9 cellular contexts compared by ENCODE assay signal in genomic region chrX:7088968-7089615, GRCh38. TPM values are rescaled to one million over a fixed set of nuclear protein-coding genes. Genes with fewer than 3 reads are reported as not detected.
A peak's percentile ranks its signal among the peaks of the same experiment; 100 is the strongest.
DNase-seq lines count a peak whose midpoint lies in the region; ATAC-seq and TF ChIP-seq lines count a peak whose summit lies in the region.
"Had no signal": no experiment of that assay in that cellular context is flagged by ENCODE, and none has a peak within 500 bp of the region (broad histone marks: within the 10 kb centered on the region; RNA-seq: fewer than 3 reads in every experiment).

No MANE protein-coding gene starts in this region.

- peak; percentile 26; the same call in 1 of the 2 replicates for TF ChIP-seq CTCF in BE2C (IDR thresholded peaks at IDR 0.05; ENCODE audit: low read depth, low read length)

- H3K9me3 Mint-ChIP-seq in activated naive CD8-positive, alpha-beta T cell treated with anti-CD3 and anti-CD28 coated beads for 36 hours: no peaks in the 10 kb centered on the region

- no peak overlapping the region for H3K4me3 ChIP-seq in BE2C (ENCODE audit: low read depth, low read length)

- no peaks in the 10 kb centered on the region for H3K27me3 Mint-ChIP-seq in activated naive CD8-positive, alpha-beta T cell treated with anti-CD3 and anti-CD28 coated beads for 36 hours

- no peaks in the 10 kb centered on the region for H3K4me1 ChIP-seq in BE2C
- H3K4me1 ChIP-seq: parathyroid adenoma had no signal

- peak overlapping the region; percentile 20 for H3K27ac Mint-ChIP-seq in activated naive CD8-positive, alpha-beta T cell treated with anti-CD3 and anti-CD28 coated beads for 36 hours

- no peaks in the 10 kb centered on the region for H3K9me3 ChIP-seq in BE2C

- no peaks in the 10 kb centered on the region for H3K27me3 ChIP-seq in BE2C

- peaks cover 45% of the 10 kb centered on the region for H3K4me1 Mint-ChIP-seq in activated naive CD8-positive, alpha-beta T cell treated with anti-CD3 and anti-CD28 coated beads for 36 hours

- DNase-seq in BE2C (peak; percentile 12), NCI-H2029 (lab: John Stamatoyannopoulos, UW) (no peak), GM19238 (ENCODE audit: insufficient read length, low spot score) (no peak)
- peak; percentile 36 for DNase-seq in activated naive CD8-positive, alpha-beta T cell treated with anti-CD3 and anti-CD28 coated beads for 36 hours
- peak; percentile 17 for DNase-seq in stimulated activated CD8-positive, alpha-beta memory T cell treated with anti-CD3 and anti-CD28 coated beads, Interleukin-12 subunit alpha, Interleukin-12 subunit beta, amount 100 ng/mL, for 1 hour (ENCODE audit: low read depth)

- peaks cover 7% of the 10 kb centered on the region for H3K36me3 Mint-ChIP-seq in activated naive CD8-positive, alpha-beta T cell treated with anti-CD3 and anti-CD28 coated beads for 36 hours

- no peak overlapping the region for H3K4me3 Mint-ChIP-seq in activated naive CD8-positive, alpha-beta T cell treated with anti-CD3 and anti-CD28 coated beads for 36 hours

- no peaks in the 10 kb centered on the region for H3K36me3 ChIP-seq in BE2C

- ATAC-seq in GM19023 (IDR thresholded peaks at IDR 0.05; ENCODE audit: unreplicated experiment): peak; percentile 46
- peak; percentile 29 for ATAC-seq in HG03565 (IDR thresholded peaks at IDR 0.05; ENCODE audit: unreplicated experiment)
- no peak for ATAC-seq in HG03439 (IDR thresholded peaks at IDR 0.05; ENCODE audit: unreplicated experiment)

RNA-seq across cellular contexts. Expression of gene STS, which starts 58.4 kb away (rescaled TPM):
- polyA plus RNA-seq in BE2C (2012; ENCODE audit: insufficient read depth, insufficient read length, low read depth): 0.97 TPM
- 1 to 10 TPM; 1.2 to 1.3 TPM for total RNA-seq in activated naive CD8-positive, alpha-beta T cell treated with anti-CD3 and anti-CD28 coated beads for 36 hours

RNA-seq across cellular contexts. Expression of gene PUDP, which starts 58.9 kb away (rescaled TPM):
- 22.6 TPM for polyA plus RNA-seq in BE2C (2012; ENCODE audit: insufficient read depth, insufficient read length, low read depth)
- 10 to 100 TPM; 22.0 to 24.4 TPM for total RNA-seq in activated naive CD8-positive, alpha-beta T cell treated with anti-CD3 and anti-CD28 coated beads for 36 hours

Comparison
In these comparisons a context has a peak if more than half of its experiments do, and no peak if none do; other contexts are left out.
1. DNase-seq: peak in BE2C (single experiment), activated naive CD8-positive, alpha-beta T cell treated with anti-CD3 and anti-CD28 coated beads for 36 hours (single experiment) and stimulated activated CD8-positive, alpha-beta memory T cell treated with anti-CD3 and anti-CD28 coated beads, Interleukin-12 subunit alpha, Interleukin-12 subunit beta, amount 100 ng/mL, for 1 hour (single experiment); none in NCI-H2029 (single experiment) and GM19238 (single experiment).